30 cellular contexts compared by ENCODE assay signal in genomic region chr12:26896913-26897312, GRCh38.
"Had no signal": no experiment of that assay in that cellular context is flagged by ENCODE, and none has a peak within 500 bp of the region (broad histone marks: within the 10 kb centered on the region; RNA-seq: fewer than 3 reads in every experiment).

No MANE protein-coding gene starts in this region.

- H3K4me1 ChIP-seq: ascending aorta, SJCRH30 had no signal

- H3K27ac Mint-ChIP-seq: activated CD4-positive, alpha-beta T cell treated with anti-CD3 and anti-CD28 coated beads, Interleukin-2, amount 10 ng/mL, durations not matched to agents 7 days and 5 days; activated CD8-positive, alpha-beta T cell treated with anti-CD3 and anti-CD28 coated beads, Interleukin-2, amount 10 ng/mL, durations not matched to agents 7 days and 5 days; activated naive CD4-positive, alpha-beta T cell treated with anti-CD3 and anti-CD28 coated beads for 36 hours; activated naive CD4-positive, alpha-beta T cell treated with anti-CD3 and anti-CD28 coated beads, Interleukin-2, amount 50 U/mL, for 72 hours had no signal

- H3K27me3 Mint-ChIP-seq: activated CD4-positive, alpha-beta T cell treated with anti-CD3 and anti-CD28 coated beads, Interleukin-2, amount 10 ng/mL, durations not matched to agents 7 days and 5 days; activated T-cell treated with anti-CD3 and anti-CD28 coated beads, Interleukin-2, amount 50 U/mL, for 24 hours had no signal

- DNase-seq: activated CD4-positive, alpha-beta T cell treated with anti-CD3 and anti-CD28 coated beads for 1 hour; activated CD4-positive, alpha-beta T cell treated with anti-CD3 and anti-CD28 coated beads, Interleukin-2, amount 10 ng/mL, durations not matched to agents 7 days and 5 days; activated CD4-positive, alpha-beta T cell treated with anti-CD3 and anti-CD28 coated beads, Interleukin-2, amount 50 U/mL, for 48 hours; activated CD4-positive, CD25-positive, alpha-beta regulatory T cell; activated CD8-positive, alpha-beta T cell treated with anti-CD3 and anti-CD28 coated beads, Interleukin-2, amount 10 ng/mL, durations not matched to agents 7 days and 5 days; activated gamma-delta T cell treated with Interleukin-2 at 50 U/mL for 16 hours; activated naive CD4-positive, alpha-beta T cell treated with anti-CD3 and anti-CD28 coated beads for 36 hours; activated T-cell treated with anti-CD3 and anti-CD28 coated beads, Interleukin-2, amount 50 U/mL, for 24 hours; amygdala; Kasumi-1; KG1; MM.1S; NCI-H1105; NCI-H1417 treated with DMSO at 0.1 percent for 48 hours; NCI-H187 treated with DMSO at 0.1 percent for 48 hours; NCI-H2081 treated with DMSO at 0.1 percent for 48 hours; NCI-H226; NCI-H446 treated with DMSO at 0.1 percent for 48 hours; NCI-H524; NCI-H69; NCI-H82; SHP77; SJCRH30; T1000; WERI-Rb-1 had no signal

- H3K27ac ChIP-seq: ascending aorta, cardiac muscle cell, SJCRH30, SK-N-MC, WERI-Rb-1 had no signal

- H3K4me3 Mint-ChIP-seq: activated CD4-positive, alpha-beta T cell treated with anti-CD3 and anti-CD28 coated beads, Interleukin-2, amount 10 ng/mL, durations not matched to agents 7 days and 5 days; activated CD8-positive, alpha-beta T cell treated with anti-CD3 and anti-CD28 coated beads, Interleukin-2, amount 10 ng/mL, durations not matched to agents 7 days and 5 days; activated naive CD4-positive, alpha-beta T cell treated with anti-CD3 and anti-CD28 coated beads for 36 hours; activated T-cell treated with anti-CD3 and anti-CD28 coated beads, Interleukin-2, amount 50 U/mL, for 24 hours had no signal

- H3K4me1 Mint-ChIP-seq: activated CD4-positive, alpha-beta T cell treated with anti-CD3 and anti-CD28 coated beads, Interleukin-2, amount 10 ng/mL, durations not matched to agents 7 days and 5 days had no signal

- ATAC-seq: activated CD8-positive, alpha-beta T cell treated with anti-CD3 and anti-CD28 coated beads, Interleukin-2, amount 10 ng/mL, durations not matched to agents 7 days and 5 days; Panc1 had no signal

- H3K9me3 Mint-ChIP-seq: activated CD4-positive, alpha-beta T cell treated with anti-CD3 and anti-CD28 coated beads, Interleukin-2, amount 10 ng/mL, durations not matched to agents 7 days and 5 days; activated T-cell treated with anti-CD3 and anti-CD28 coated beads, Interleukin-2, amount 50 U/mL, for 24 hours had no signal

- H3K27me3 ChIP-seq: ascending aorta, cardiac muscle cell, SJCRH30 had no signal

- H3K4me3 ChIP-seq: ascending aorta, cardiac muscle cell, SJCRH30, SK-N-MC had no signal

- H3K9me3 ChIP-seq: ascending aorta, SJCRH30 had no signal
